12 cellular contexts compared by ENCODE assay signal in genomic region chr13:76164290-76164689, GRCh38.
"Had no signal": no experiment of that assay in that cellular context is flagged by ENCODE, and none has a peak within 500 bp of the region (broad histone marks: within the 10 kb centered on the region; RNA-seq: fewer than 3 reads in every experiment).

No MANE protein-coding gene starts in this region.

- H3K9me3 ChIP-seq: neutrophil, transverse colon had no signal

- H3K27me3 ChIP-seq: neutrophil, transverse colon had no signal

- H3K27ac ChIP-seq: neutrophil, transverse colon, WERI-Rb-1 had no signal

- DNase-seq: activated CD4-positive, alpha-beta T cell treated with anti-CD3 and anti-CD28 coated beads for 4 hours; activated CD8-positive, alpha-beta memory T cell treated with anti-CD3 and anti-CD28 coated beads, Interleukin-2, amount 50 U/mL, for 4 hours; activated CD8-positive, alpha-beta T cell treated with anti-CD3 and anti-CD28 coated beads for 36 hours; activated naive CD8-positive, alpha-beta T cell treated with anti-CD3 and anti-CD28 coated beads, Interleukin-2, amount 10 ng/mL, durations not matched to agents 7 days and 5 days; anterior cingulate cortex; hypothalamus; kidney glomerular epithelial cell; naive thymus-derived CD4-positive, alpha-beta T cell; small intestine; transverse colon; WERI-Rb-1 had no signal

- H3K4me3 ChIP-seq: transverse colon had no signal

- H3K36me3 ChIP-seq: neutrophil, transverse colon, WERI-Rb-1 had no signal
